8 cellular contexts compared by ENCODE assay signal in the genomic region with DNA sequence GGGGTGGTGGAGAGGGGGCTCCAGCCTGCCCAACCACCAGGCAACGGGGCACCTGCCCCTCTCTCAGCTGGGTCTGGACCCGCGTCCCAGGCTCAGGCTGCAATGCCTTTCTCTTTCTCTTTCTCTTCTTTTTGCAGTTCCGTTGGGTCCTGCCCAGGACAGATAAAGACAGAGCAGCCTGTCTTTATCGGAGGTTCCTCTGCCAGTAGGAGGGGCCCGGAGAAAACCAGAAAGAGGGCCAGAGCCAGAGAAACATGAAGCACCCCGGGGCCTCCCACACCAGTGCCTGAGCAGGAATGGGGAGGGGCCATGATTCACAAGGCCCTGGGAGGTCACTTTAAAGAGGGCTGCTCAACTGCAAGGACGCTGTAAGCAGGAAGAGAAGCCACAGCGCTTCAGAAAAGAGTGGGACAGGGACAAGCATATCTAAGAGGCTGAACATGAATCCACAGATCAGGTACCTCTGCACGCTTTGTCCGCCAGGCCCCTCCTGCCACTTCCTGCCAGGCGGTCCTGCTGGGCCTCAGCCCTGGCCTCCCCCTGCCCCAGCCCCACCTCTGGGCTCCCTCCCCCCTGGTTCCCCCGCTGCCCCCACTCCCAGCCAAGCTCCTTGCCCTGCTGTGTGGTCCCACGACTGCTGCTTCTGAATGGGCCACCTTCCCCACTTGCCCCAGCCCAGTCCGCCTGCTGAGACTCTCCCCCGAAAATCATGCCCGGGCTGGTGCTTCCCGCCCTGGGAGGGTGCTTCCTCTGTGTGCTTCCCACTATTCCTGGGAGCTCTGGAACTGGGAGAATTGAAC. TPM values are rescaled to one million over a fixed set of nuclear protein-coding genes. Genes with fewer than 3 reads are reported as not detected.
A peak's percentile ranks its signal among the peaks of the same experiment; 100 is the strongest.
DNase-seq lines count a peak whose midpoint lies in the region; ATAC-seq and TF ChIP-seq lines count a peak whose summit lies in the region.

A gene (plus strand): TSS at position 335 of the 800 bp plus-strand sequence. CDS start 106 bp downstream, at position 441.

- intact Hi-C loops in CD4-positive, alpha-beta memory T cell (cut with micrococcal nuclease) = loop anchor here (1.0 to 2.0 kb wide), 2 partner anchors 105 to 297 kb away; no protein-coding TSS in a partner anchor
- intact Hi-C loops in gastrocnemius medialis (cut with DNase I; ENCODE audit: low total_unique reads) = no loop called here

- in situ Hi-C loops in gastrocnemius medialis (cut with MboI; ENCODE audit: low sequenced_read_pairs in 4 of 4) = loop anchor here in 1 of 4 donors (5.0 kb wide), 1 partner anchor 108 kb away; no protein-coding TSS in a partner anchor

- H3K27me3 ChIP-seq in CD4-positive, alpha-beta memory T cell (ENCODE audit: insufficient read depth, low read length) = no peaks in the 10 kb centered on the region
- H3K27me3 ChIP-seq in HUES48 (ENCODE audit: control insufficient read depth, insufficient read depth, low read length) (no peaks in the 10 kb centered on the region), gastrocnemius medialis (no peaks in the 10 kb centered on the region)

- H3K27ac ChIP-seq in CD4-positive, alpha-beta memory T cell (ENCODE audit: low read depth, low read length) = peak within 1 kb of the TSS; percentile 65
- peak within 1 kb of the TSS; percentile 76 for H3K27ac ChIP-seq in HUES48 (ENCODE audit: low read depth, low read length)
- peak within 1 kb of the TSS; percentile 37 to 61 (median 46) for H3K27ac ChIP-seq in gastrocnemius medialis

- DNase-seq in CD4-positive, alpha-beta memory T cell = peak; percentile 71 to 86 (median 72)
- DNase-seq in T-helper 17 cell (peak; percentile 37 to 52 (median 37)), amniotic stem cell (lab: John Stamatoyannopoulos, UW) (peak; percentile 70), hepatic stellate cell (ENCODE audit: low spot score) (peak; percentile 88), gastrocnemius medialis (peak; percentile 56 to 73), NCI-H1092 treated with DMSO at 0.1 percent for 48 hours (lab: John Stamatoyannopoulos, UW) (no peak)

- POLR2A ChIA-PET in CD4-positive, alpha-beta memory T cell (lab: Charles Lee; ENCODE audit: partially characterized antibody) = interaction anchor here (0.6 to 3.5 kb wide), 15 partner anchors 10 to 1043 kb away, joined by 3 to 16 read pairs (median 4); a partner anchor contains a TSS

- peak; percentile 23 to 39 for TF ChIP-seq POLR2A in gastrocnemius medialis (IDR thresholded peaks at IDR 0.05)

- CTCF ChIA-PET in CD4-positive, alpha-beta memory T cell (lab: Charles Lee; ENCODE audit: partially characterized antibody) = interaction anchor here (0.7 to 1.9 kb wide), 9 partner anchors 10 to 303 kb away, joined by 3 to 10 read pairs (median 3); no protein-coding TSS in a partner anchor

- H3K27ac Mint-ChIP-seq in CD4-positive, alpha-beta memory T cell = peak within 1 kb of the TSS; percentile 86 to 97 (median 95)
- peak within 1 kb of the TSS; percentile 94 for H3K27ac Mint-ChIP-seq in T-helper 17 cell

- H3K4me3 ChIP-seq in CD4-positive, alpha-beta memory T cell (ENCODE audit: low read length in 2 of 2) = peak within 1 kb of the TSS; percentile 70 to 91
- H3K4me3 ChIP-seq in HUES48 (ENCODE audit: low read depth, low read length) (peak within 1 kb of the TSS; percentile 39), gastrocnemius medialis (peak within 1 kb of the TSS; percentile 27 to 49 (median 38))

- peaks cover 36% of the 10 kb centered on the region for H3K4me1 ChIP-seq in CD4-positive, alpha-beta memory T cell (ENCODE audit: insufficient read depth, low read length)
- H3K4me1 ChIP-seq in HUES48 (ENCODE audit: control insufficient read depth, insufficient read depth, low read length) (peaks cover 40% of the 10 kb centered on the region), gastrocnemius medialis (no peaks in the 10 kb centered on the region)

- peak; percentile 92 for ATAC-seq in GM19467 (IDR thresholded peaks at IDR 0.05; ENCODE audit: unreplicated experiment)
- ATAC-seq in T-helper 17 cell = peak; percentile 91
- ATAC-seq in gastrocnemius medialis = peak; percentile 54 to 83

- peaks cover 5% of the 10 kb centered on the region for H3K36me3 ChIP-seq in CD4-positive, alpha-beta memory T cell (ENCODE audit: insufficient read depth, low read length)
- H3K36me3 ChIP-seq in HUES48 (ENCODE audit: control insufficient read depth, insufficient read depth, low read length) (no peaks in the 10 kb centered on the region), gastrocnemius medialis (no peaks in the 10 kb centered on the region)

- H3K9me3 ChIP-seq in CD4-positive, alpha-beta memory T cell (ENCODE audit: control insufficient read depth in 1 of 2, low read length in 2 of 2) = no peaks in the 10 kb centered on the region
- H3K9me3 ChIP-seq in HUES48 (ENCODE audit: control insufficient read depth, insufficient read depth, low read length) = no peaks in the 10 kb centered on the region
- no peaks in the 10 kb centered on the region for H3K9me3 ChIP-seq in T-helper 17 cell (ENCODE audit: control insufficient read depth, low read length, poor library complexity, severe bottlenecking)
- H3K9me3 ChIP-seq in gastrocnemius medialis = no peaks in the 10 kb centered on the region

- H3K9ac ChIP-seq in HUES48 (ENCODE audit: low read depth, low read length) = peak within 1 kb of the TSS; percentile 9; the same call in 1 of the 2 replicates

- peak within 1 kb of the TSS; percentile 89 to 98 (median 94) for H3K4me3 Mint-ChIP-seq in CD4-positive, alpha-beta memory T cell
- H3K4me3 Mint-ChIP-seq in T-helper 17 cell = peak within 1 kb of the TSS; percentile 98

- no peaks in the 10 kb centered on the region for H3K27me3 Mint-ChIP-seq in CD4-positive, alpha-beta memory T cell
- H3K27me3 Mint-ChIP-seq in T-helper 17 cell = no peaks in the 10 kb centered on the region

- no peaks in the 10 kb centered on the region for H3K9me3 Mint-ChIP-seq in CD4-positive, alpha-beta memory T cell

- peaks cover 0 to 21% of the 10 kb centered on the region in 2 donors for H3K36me3 Mint-ChIP-seq in CD4-positive, alpha-beta memory T cell
- peaks cover 2% of the 10 kb centered on the region for H3K36me3 Mint-ChIP-seq in T-helper 17 cell (ENCODE audit: low read depth)

- TF ChIP-seq CTCF in gastrocnemius medialis (IDR thresholded peaks at IDR 0.05 in 4 of 5, conservative IDR thresholded peaks at IDR 0.05 in 1 of 5) = no peak

- peaks cover 24 to 62% (median 44%) of the 10 kb centered on the region in 4 donors for H3K4me1 Mint-ChIP-seq in CD4-positive, alpha-beta memory T cell
- peaks cover 37% of the 10 kb centered on the region for H3K4me1 Mint-ChIP-seq in T-helper 17 cell

RNA-seq across cellular contexts. Expression of the gene that starts here (rescaled TPM):
- 10 to 100 TPM; 42.4 to 43.8 TPM for total RNA-seq in CD4-positive, alpha-beta memory T cell
- 100 to 1,000 TPM; 109 to 135 TPM for polyA plus RNA-seq in CD4-positive, alpha-beta memory T cell
- 10 to 100 TPM; 35.9 to 39.8 TPM for total RNA-seq in T-helper 17 cell
- total RNA-seq in gastrocnemius medialis = 1 to 10 TPM in 2 of 4 donors, under 1 TPM in 2; 0.58 to 1.5 (median 1.0) TPM

Comparison
In these comparisons a context has a peak if more than half of its experiments do, and no peak if none do; other contexts are left out.
1. RNA of the gene that starts here (total RNA-seq): 42.4 to 43.8 TPM in CD4-positive, alpha-beta memory T cell and 35.9 to 39.8 TPM in T-helper 17 cell; 0.58 to 1.5 TPM in gastrocnemius medialis; every median in the first group is over 10 times any median in the second.
2. Peak in every context shown above with its lines, with median percentiles within 50 percentile points of each other: H3K27ac ChIP-seq, H3K4me3 ChIP-seq and ATAC-seq.